Comparison of ENCODE assay signal across 1 cellular context in genomic region chr16:69565611-69566436, GRCh38.
TF ChIP-seq lines count a peak whose summit lies in the region.

TSS of gene NFAT5 (plus strand) at chr16:69565966. CDS start at chr16:69566302, 336 bp downstream.

TF ChIP-seq in K562, 482 proteins besides CTCF, POLR2A, EP300 and RAD21 (continued from another document):
- peak; percentile 90 for TF ChIP-seq VEZF1 (CRISPR knock-in tag; IDR thresholded peaks at IDR 0.05)
- TF ChIP-seq CSDE1 (IDR thresholded peaks at IDR 0.05), result 0 out of 4 replicates have a peak, but pooled peaks of 1 of the 2 experiments have one; percentile 28
- TF ChIP-seq NEUROD1 (IDR thresholded peaks at IDR 0.05; ENCODE audit: borderline replicate concordance, low read depth, low read length, partially characterized antibody), result peak; percentile 99
- no peak for TF ChIP-seq MITF (IDR thresholded peaks at IDR 0.05)
- no peak for TF ChIP-seq CUX1 (CRISPR knock-in tag; IDR thresholded peaks at IDR 0.05)
- peak; percentile 85; the same call in 1 of the 2 replicates for TF ChIP-seq FOXP1 (CRISPR knock-in tag; IDR thresholded peaks at IDR 0.05)
- peak; percentile 90 for TF ChIP-seq FOXJ2 (tag; IDR thresholded peaks at IDR 0.05)
- TF ChIP-seq ZNF384 (IDR thresholded peaks at IDR 0.05; ENCODE audit: low read depth, low read length), result 0 out of 2 replicates have a peak, but pooled peaks have one; percentile 3
- TF ChIP-seq SRF (CRISPR knock-in tag; IDR thresholded peaks at IDR 0.05), result 0 out of 4 replicates have a peak, but pooled peaks of 1 of the 2 experiments have one; percentile 37
- peak; percentile 88 for TF ChIP-seq SUPT5H (IDR thresholded peaks at IDR 0.05)
- TF ChIP-seq SREBF1 (IDR thresholded peaks at IDR 0.05; ENCODE audit: borderline replicate concordance, low read depth, low read length), result no peak
- no peak for TF ChIP-seq ATF1 (CRISPR knock-in tag; IDR thresholded peaks at IDR 0.05)
- peak; percentile 52 for TF ChIP-seq ATF1 (tag; IDR thresholded peaks at IDR 0.05)
- peak; percentile 58; the same call in 1 of the 2 replicates for TF ChIP-seq SOX6 (IDR thresholded peaks at IDR 0.05)
- TF ChIP-seq PRPF4 (IDR thresholded peaks at IDR 0.05; ENCODE audit: insufficient read depth, low read depth, low read length, poor library complexity, severe bottlenecking), result peak; percentile 59
- peak; percentile 48 for TF ChIP-seq HNRNPLL (IDR thresholded peaks at IDR 0.05; ENCODE audit: low read depth, low read length, poor library complexity, severe bottlenecking)
- TF ChIP-seq IFI16 (CRISPR knock-in tag; IDR thresholded peaks at IDR 0.05), result no peak
- TF ChIP-seq PRMT5 (CRISPR knock-in tag; IDR thresholded peaks at IDR 0.05), result 0 out of 2 replicates have a peak, but pooled peaks have one; percentile 21
